Comparison of ENCODE assay signal across 17 cellular contexts in genomic region chr5:16881253-16881652, GRCh38. TPM values are rescaled to one million over a fixed set of nuclear protein-coding genes. Genes with fewer than 3 reads are reported as not detected.
DNase-seq lines count a peak whose midpoint lies in the region; ATAC-seq, FAIRE-seq and TF ChIP-seq lines count a peak whose summit lies in the region.
"Had no signal": no experiment of that assay in that cellular context is flagged by ENCODE, and none has a peak within 500 bp of the region (broad histone marks: within the 10 kb centered on the region; RNA-seq: fewer than 3 reads in every experiment).

No MANE protein-coding gene starts in this region.

- H3K9me3 ChIP-seq in Panc1 (ENCODE audit: control insufficient read depth, insufficient read depth, low read depth, low read length), result no peaks in the 10 kb centered on the region
- no peaks in the 10 kb centered on the region for H3K9me3 ChIP-seq in liver (ENCODE audit: control insufficient read depth in 4 of 4, low read length in 3 of 4)
- no peaks in the 10 kb centered on the region for H3K9me3 ChIP-seq in tibial artery
- H3K9me3 ChIP-seq: thyroid gland had no signal

- H3K27ac Mint-ChIP-seq in activated T-cell treated with anti-CD3 and anti-CD28 coated beads, Interleukin-2, amount 50 U/mL, for 24 hours, result no peak overlapping the region

- no peaks in the 10 kb centered on the region for H3K4me1 Mint-ChIP-seq in activated T-cell treated with anti-CD3 and anti-CD28 coated beads, Interleukin-2, amount 50 U/mL, for 24 hours (ENCODE audit: low read depth)

- H3K4me1 ChIP-seq in Panc1 (ENCODE audit: control insufficient read depth, insufficient read depth, low read length) (peaks cover 67% of the 10 kb centered on the region), liver (ENCODE audit: control insufficient read depth in 4 of 4, insufficient read depth in 4 of 4, low read length in 3 of 4) (peaks cover 0 to 6% (median 3%) of the 10 kb centered on the region in 4 donors), tibial artery (peaks cover 0 to 81% (median 52%) of the 10 kb centered on the region in 4 donors)
- H3K4me1 ChIP-seq: parathyroid adenoma had no signal

- H3K27me3 ChIP-seq in Panc1 (ENCODE audit: control insufficient read depth, insufficient read depth, low read length), result no peaks in the 10 kb centered on the region
- peaks cover 0 to 3% (median 0%) of the 10 kb centered on the region in 4 donors for H3K27me3 ChIP-seq in liver (ENCODE audit: control insufficient read depth in 4 of 4, insufficient read depth in 4 of 4, low read length in 3 of 4)
- no peaks in the 10 kb centered on the region for H3K27me3 ChIP-seq in tibial artery
- H3K27me3 ChIP-seq: thyroid gland had no signal

- TF ChIP-seq RAD21 in liver (IDR thresholded peaks at IDR 0.05), result no peak

- H3K36me3 ChIP-seq in Panc1 (ENCODE audit: control insufficient read depth, insufficient read depth, low read length) (0 out of 2 replicates have a peak, but pooled peaks cover under 1% of the 10 kb centered on the region), liver (ENCODE audit: control insufficient read depth in 4 of 4, insufficient read depth in 3 of 4, low read depth in 1 of 4, low read length in 3 of 4) (no peaks in the 10 kb centered on the region), tibial artery (peaks cover 0 to 5% (median 0%) of the 10 kb centered on the region in 3 donors)
- H3K36me3 ChIP-seq: thyroid gland had no signal

- no peak overlapping the region for H3K9ac ChIP-seq in liver (ENCODE audit: low read depth in 1 of 2, low read length in 2 of 2)
- H3K9ac ChIP-seq: parathyroid adenoma had no signal

- TF ChIP-seq CTCF in Panc1 (IDR thresholded peaks at IDR 0.05), result no peak
- TF ChIP-seq CTCF in liver (IDR thresholded peaks at IDR 0.05; ENCODE audit: low read depth, low read length, missing input control), result no peak
- TF ChIP-seq CTCF in tibial artery (IDR thresholded peaks at IDR 0.05), result no peak
- no peak for TF ChIP-seq CTCF in lower leg skin (IDR thresholded peaks at IDR 0.05)

- in situ Hi-C loops in Panc1 (cut with HindIII; ENCODE audit: low pct_unique_long_range_greater_than_20kb, low sequenced_read_pairs), result no loop called here

- 26% methylated on average over 3 of the region's 3 CpGs for WGBS in liver
- 60 to 68% methylated on average over 3 of the region's 3 CpGs for WGBS in lower leg skin, 2 donors

- no peak for ATAC-seq in Panc1
- ATAC-seq: PC-3 had no signal

- POLR2A ChIA-PET in Panc1 (lab: Charles Lee), result no interaction called here

- TF ChIP-seq POLR2A in lower leg skin (IDR thresholded peaks at IDR 0.05) (no peak), GM12891 (IDR thresholded peaks at IDR 0.05; ENCODE audit: low read depth, low read length) (no peak)

- H3K4me3 Mint-ChIP-seq in activated T-cell treated with anti-CD3 and anti-CD28 coated beads, Interleukin-2, amount 50 U/mL, for 24 hours, result no peak overlapping the region

- DNase-seq in HuH-7.5 (ENCODE audit: low spot score), result peak; percentile 24
- no peak for DNase-seq in Panc1 (ENCODE audit: low read depth, low spot score)
- DNase-seq in tibial artery, result no peak
- no peak for DNase-seq in lower leg skin (ENCODE audit: low spot score in 2 of 2)
- no peak for DNase-seq in activated T-cell treated with anti-CD3 and anti-CD28 coated beads, Interleukin-2, amount 50 U/mL, for 24 hours
- DNase-seq in GM12891 (ENCODE audit: insufficient read length, low spot score), result no peak
- DNase-seq: activated gamma-delta T cell treated with Interleukin-2 at 50 U/mL for 16 hours, cerebellar nuclear complex, DMS79 treated with DMSO at 0.1 percent for 48 hours, Kasumi-1, NCI-H1105 treated with DMSO at 0.1 percent for 48 hours, NCI-H226, PC-3, thyroid gland had no signal

- intact Hi-C loops in Panc1 (cut with micrococcal nuclease; ENCODE audit: unreplicated experiment), result no loop called here
- intact Hi-C loops in tibial artery (cut with DNase I; ENCODE audit: low total_unique reads), result no loop called here
- intact Hi-C loops in lower leg skin (cut with DNase I; ENCODE audit: low total_unique reads), result no loop called here

- no peaks in the 10 kb centered on the region for H3K9me3 Mint-ChIP-seq in activated T-cell treated with anti-CD3 and anti-CD28 coated beads, Interleukin-2, amount 50 U/mL, for 24 hours

- CTCF ChIA-PET in Panc1 (lab: Charles Lee), result no interaction called here

- FAIRE-seq in GM12891 (lab: Jason Lieb, UNC), result no peak
- FAIRE-seq: H54 had no signal

- no peaks in the 10 kb centered on the region for H3K36me3 Mint-ChIP-seq in activated T-cell treated with anti-CD3 and anti-CD28 coated beads, Interleukin-2, amount 50 U/mL, for 24 hours (ENCODE audit: low read depth)

- H3K27me3 Mint-ChIP-seq in activated T-cell treated with anti-CD3 and anti-CD28 coated beads, Interleukin-2, amount 50 U/mL, for 24 hours, result peaks cover 10% of the 10 kb centered on the region

- H3K27ac ChIP-seq in Panc1 (ENCODE audit: low read length) (peak overlapping the region; percentile 68; the same call in 1 of the 2 replicates), liver (ENCODE audit: low read depth in 1 of 2, low read length in 2 of 2) (no peak overlapping the region), tibial artery (peak overlapping the region; percentile 82 to 84)
- H3K27ac ChIP-seq: parathyroid adenoma, thyroid gland had no signal

- no peak overlapping the region for H3K4me3 ChIP-seq in Panc1 (ENCODE audit: low read depth in 2 of 2, low read length in 2 of 2)
- no peak overlapping the region for H3K4me3 ChIP-seq in liver (ENCODE audit: low read depth in 1 of 3, low read length in 3 of 3)
- H3K4me3 ChIP-seq in tibial artery, result no peak overlapping the region
- H3K4me3 ChIP-seq in lower leg skin (ENCODE audit: low read depth, poor library complexity, severe bottlenecking), result no peak overlapping the region
- H3K4me3 ChIP-seq: thyroid gland had no signal

- BruUV-seq in Panc1 (replicated peaks; lab: Mats Ljungman, UMichigan), result no TSS peak

TF ChIP-seq in liver, 16 proteins besides CTCF, POLR2A, EP300 and RAD21 (continues in another document):
- TF ChIP-seq HNF4G (IDR thresholded peaks at IDR 0.05), result peak; percentile 84
- peak in 1 of 2 donors; percentile 28 for TF ChIP-seq RXRA (IDR thresholded peaks at IDR 0.05)
- TF ChIP-seq HNF4A (conservative IDR thresholded peaks at IDR 0.05), result peak; percentile 88 to 96
- TF ChIP-seq YY1 (IDR thresholded peaks at IDR 0.05), result peak; percentile 13
- no peak for TF ChIP-seq TAF1 (conservative IDR thresholded peaks at IDR 0.05)
- no peak for TF ChIP-seq FOXA1 (IDR thresholded peaks at IDR 0.05)
- TF ChIP-seq, protein P1, sequence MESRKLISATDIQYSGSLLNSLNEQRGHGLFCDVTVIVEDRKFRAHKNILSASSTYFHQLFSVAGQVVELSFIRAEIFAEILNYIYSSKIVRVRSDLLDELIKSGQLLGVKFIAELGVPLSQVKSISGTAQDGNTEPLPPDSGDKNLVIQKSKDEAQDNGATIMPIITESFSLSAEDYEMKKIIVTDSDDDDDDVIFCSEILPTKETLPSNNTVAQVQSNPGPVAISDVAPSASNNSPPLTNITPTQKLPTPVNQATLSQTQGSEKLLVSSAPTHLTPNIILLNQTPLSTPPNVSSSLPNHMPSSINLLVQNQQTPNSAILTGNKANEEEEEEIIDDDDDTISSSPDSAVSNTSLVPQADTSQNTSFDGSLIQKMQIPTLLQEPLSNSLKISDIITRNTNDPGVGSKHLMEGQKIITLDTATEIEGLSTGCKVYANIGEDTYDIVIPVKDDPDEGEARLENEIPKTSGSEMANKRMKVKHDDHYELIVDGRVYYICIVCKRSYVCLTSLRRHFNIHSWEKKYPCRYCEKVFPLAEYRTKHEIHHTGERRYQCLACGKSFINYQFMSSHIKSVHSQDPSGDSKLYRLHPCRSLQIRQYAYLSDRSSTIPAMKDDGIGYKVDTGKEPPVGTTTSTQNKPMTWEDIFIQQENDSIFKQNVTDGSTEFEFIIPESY (IDR thresholded peaks at IDR 0.05), result no peak
- no peak for TF ChIP-seq NR2F2 (IDR thresholded peaks at IDR 0.05)
- peak; percentile 42 for TF ChIP-seq SP1 (IDR thresholded peaks at IDR 0.05)
- no peak for TF ChIP-seq ATF3 (IDR thresholded peaks at IDR 0.05)

TF ChIP-seq in GM12891, 5 proteins besides CTCF, POLR2A, EP300 and RAD21:
- no peak for TF ChIP-seq PAX5 (IDR thresholded peaks at IDR 0.05; ENCODE audit: insufficient read depth, low read length, severe bottlenecking)
- TF ChIP-seq POLR2AphosphoS5 (IDR thresholded peaks at IDR 0.05; ENCODE audit: low read depth, low read length), result no peak

RNA-seq across cellular contexts. Expression of gene MYO10, which starts 54.8 kb away (rescaled TPM):
- 71.9 TPM for total RNA-seq in Panc1 (2021; ENCODE audit: unreplicated experiment)
- 68.6 TPM for polyA plus RNA-seq in Panc1 (2012; ENCODE audit: insufficient read length)
- total RNA-seq in liver, result 10 to 100 TPM in 1 of 2 donors, 1 to 10 TPM in 1; 4.8 to 15.3 TPM
- 1 to 10 TPM; 4.3 to 9.5 TPM for polyA plus RNA-seq in liver
- total RNA-seq in lower leg skin, result 10 to 100 TPM; 34.7 to 57.4 (median 47.3) TPM
- 0.03 TPM for polyA plus RNA-seq in GM12891 (2012; ENCODE audit: low read depth, missing spikeins)

Comparison
In these comparisons a context has a peak if more than half of its experiments do, and no peak if none do; other contexts are left out.
1. H3K27ac ChIP-seq: peak in Panc1 (single experiment) and tibial artery (2 of 2); none in liver (0 of 2).